Comparison of ENCODE assay signal across 1 cellular context in the genomic region with DNA sequence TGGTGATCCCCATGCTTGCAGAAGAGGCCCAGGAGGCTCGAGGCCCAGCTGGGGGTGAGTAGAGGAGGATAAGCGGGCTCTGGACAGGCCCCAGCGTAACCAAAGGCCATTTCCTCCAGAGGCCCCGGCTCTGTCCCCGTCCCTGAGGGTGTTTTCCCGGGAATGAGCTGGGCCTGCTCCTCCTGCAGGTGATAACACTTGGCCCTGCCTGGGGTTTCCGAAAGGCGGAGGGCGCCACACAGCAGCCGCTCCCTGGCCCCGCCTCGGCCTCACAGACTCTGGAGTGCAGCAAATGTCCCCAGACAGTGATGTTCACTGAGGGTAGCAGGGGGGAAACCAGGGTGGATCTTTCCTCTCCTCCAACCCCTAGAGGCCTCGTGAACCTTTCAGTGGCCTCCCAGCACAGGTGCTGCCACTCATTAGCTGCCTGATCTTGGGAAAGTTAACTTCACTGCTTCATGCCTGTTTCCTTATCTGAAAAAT.
TF ChIP-seq lines count a peak whose summit lies in the region.

No MANE protein-coding gene starts in this region.

TF ChIP-seq in GM12878, 131 proteins besides CTCF, POLR2A, EP300 and RAD21 (continued from another document and continues in another):
- TF ChIP-seq REST (IDR thresholded peaks at IDR 0.05; ENCODE audit: low read depth, low read length) (no peak), CREM (IDR thresholded peaks at IDR 0.05; ENCODE audit: low read depth) (no peak), TARDBP (IDR thresholded peaks at IDR 0.05; ENCODE audit: borderline replicate concordance) (no peak), LARP7 (IDR thresholded peaks at IDR 0.05) (no peak), HCFC1 (IDR thresholded peaks at IDR 0.05; ENCODE audit: low read length) (no peak), CREB1 (IDR thresholded peaks at IDR 0.05; ENCODE audit: low read depth) (no peak), RB1 (IDR thresholded peaks at IDR 0.05; ENCODE audit: borderline replicate concordance) (peak; percentile 55; the same call in 1 of the 2 replicates), SP1 (IDR thresholded peaks at IDR 0.05; ENCODE audit: low read depth, low read length) (no peak), MYC (IDR thresholded peaks at IDR 0.05; ENCODE audit: insufficient read depth, insufficient read length, insufficient replicate concordance, low read length, severe bottlenecking) (no peak), E2F4 (IDR thresholded peaks at IDR 0.05; ENCODE audit: low read depth, low read length) (no peak), RBBP5 (conservative IDR thresholded peaks at IDR 0.05) (no peak), YBX1 (IDR thresholded peaks at IDR 0.05) (no peak), MEF2B (IDR thresholded peaks at IDR 0.05; ENCODE audit: partially characterized antibody, poor library complexity, severe bottlenecking) (peak; percentile 51), JUNB (IDR thresholded peaks at IDR 0.05) (no peak), JUND (IDR thresholded peaks at IDR 0.05; ENCODE audit: low read depth, low read length) (no peak), NFYA (IDR thresholded peaks at IDR 0.05; ENCODE audit: borderline replicate concordance, low read depth, low read length) (no peak), CUX1 (IDR thresholded peaks at IDR 0.05; ENCODE audit: insufficient replicate concordance, low read depth, low read length) (no peak), EED (IDR thresholded peaks at IDR 0.05; ENCODE audit: low read depth) (peak; percentile 10; the same call in 1 of the 2 replicates), SMARCA5 (IDR thresholded peaks at IDR 0.05) (no peak; the same call in 1 of the 2 replicates), CEBPB (IDR thresholded peaks at IDR 0.05; ENCODE audit: borderline replicate concordance in 1 of 2, low read depth in 2 of 2, low read length in 2 of 2) (0 out of 4 replicates have a peak, but pooled peaks of 1 of the 2 experiments have one; percentile 1), EZH2 (IDR thresholded peaks at IDR 0.05; ENCODE audit: borderline replicate concordance, control insufficient read depth, low read depth, low read length) (no peak), DPF2 (IDR thresholded peaks at IDR 0.05) (no peak), NRF1 (conservative IDR thresholded peaks at IDR 0.05; ENCODE audit: low read depth, low read length) (no peak), SMC3 (IDR thresholded peaks at IDR 0.05; ENCODE audit: borderline replicate concordance, low read length) (no peak), ATF2 (IDR thresholded peaks at IDR 0.05; ENCODE audit: low read length) (no peak), SUPT20H (IDR thresholded peaks at IDR 0.05; ENCODE audit: borderline replicate concordance, control insufficient read depth, low read depth, low read length) (no peak), CHD2 (IDR thresholded peaks at IDR 0.05; ENCODE audit: borderline replicate concordance, low read depth, low read length) (no peak), PRDM15 (CRISPR knock-in tag; IDR thresholded peaks at IDR 0.05) (no peak), PML (IDR thresholded peaks at IDR 0.05; ENCODE audit: low read length) (no peak), BCL11A (IDR thresholded peaks at IDR 0.05; ENCODE audit: low read depth, low read length) (no peak)
- TF ChIP-seq, protein P1, sequence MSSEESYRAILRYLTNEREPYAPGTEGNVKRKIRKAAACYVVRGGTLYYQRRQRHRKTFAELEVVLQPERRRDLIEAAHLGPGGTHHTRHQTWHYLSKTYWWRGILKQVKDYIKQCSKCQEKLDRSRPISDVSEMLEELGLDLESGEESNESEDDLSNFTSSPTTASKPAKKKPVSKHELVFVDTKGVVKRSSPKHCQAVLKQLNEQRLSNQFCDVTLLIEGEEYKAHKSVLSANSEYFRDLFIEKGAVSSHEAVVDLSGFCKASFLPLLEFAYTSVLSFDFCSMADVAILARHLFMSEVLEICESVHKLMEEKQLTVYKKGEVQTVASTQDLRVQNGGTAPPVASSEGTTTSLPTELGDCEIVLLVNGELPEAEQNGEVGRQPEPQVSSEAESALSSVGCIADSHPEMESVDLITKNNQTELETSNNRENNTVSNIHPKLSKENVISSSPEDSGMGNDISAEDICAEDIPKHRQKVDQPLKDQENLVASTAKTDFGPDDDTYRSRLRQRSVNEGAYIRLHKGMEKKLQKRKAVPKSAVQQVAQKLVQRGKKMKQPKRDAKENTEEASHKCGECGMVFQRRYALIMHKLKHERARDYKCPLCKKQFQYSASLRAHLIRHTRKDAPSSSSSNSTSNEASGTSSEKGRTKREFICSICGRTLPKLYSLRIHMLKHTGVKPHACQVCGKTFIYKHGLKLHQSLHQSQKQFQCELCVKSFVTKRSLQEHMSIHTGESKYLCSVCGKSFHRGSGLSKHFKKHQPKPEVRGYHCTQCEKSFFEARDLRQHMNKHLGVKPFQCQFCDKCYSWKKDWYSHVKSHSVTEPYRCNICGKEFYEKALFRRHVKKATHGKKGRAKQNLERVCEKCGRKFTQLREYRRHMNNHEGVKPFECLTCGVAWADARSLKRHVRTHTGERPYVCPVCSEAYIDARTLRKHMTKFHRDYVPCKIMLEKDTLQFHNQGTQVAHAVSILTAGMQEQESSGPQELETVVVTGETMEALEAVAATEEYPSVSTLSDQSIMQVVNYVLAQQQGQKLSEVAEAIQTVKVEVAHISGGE (CRISPR knock-in tag; IDR thresholded peaks at IDR 0.05) = no peak
- TF ChIP-seq, protein P2, sequence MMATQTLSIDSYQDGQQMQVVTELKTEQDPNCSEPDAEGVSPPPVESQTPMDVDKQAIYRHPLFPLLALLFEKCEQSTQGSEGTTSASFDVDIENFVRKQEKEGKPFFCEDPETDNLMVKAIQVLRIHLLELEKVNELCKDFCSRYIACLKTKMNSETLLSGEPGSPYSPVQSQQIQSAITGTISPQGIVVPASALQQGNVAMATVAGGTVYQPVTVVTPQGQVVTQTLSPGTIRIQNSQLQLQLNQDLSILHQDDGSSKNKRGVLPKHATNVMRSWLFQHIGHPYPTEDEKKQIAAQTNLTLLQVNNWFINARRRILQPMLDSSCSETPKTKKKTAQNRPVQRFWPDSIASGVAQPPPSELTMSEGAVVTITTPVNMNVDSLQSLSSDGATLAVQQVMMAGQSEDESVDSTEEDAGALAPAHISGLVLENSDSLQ (IDR thresholded peaks at IDR 0.05) = peak; percentile 86
- TF ChIP-seq, protein P3, sequence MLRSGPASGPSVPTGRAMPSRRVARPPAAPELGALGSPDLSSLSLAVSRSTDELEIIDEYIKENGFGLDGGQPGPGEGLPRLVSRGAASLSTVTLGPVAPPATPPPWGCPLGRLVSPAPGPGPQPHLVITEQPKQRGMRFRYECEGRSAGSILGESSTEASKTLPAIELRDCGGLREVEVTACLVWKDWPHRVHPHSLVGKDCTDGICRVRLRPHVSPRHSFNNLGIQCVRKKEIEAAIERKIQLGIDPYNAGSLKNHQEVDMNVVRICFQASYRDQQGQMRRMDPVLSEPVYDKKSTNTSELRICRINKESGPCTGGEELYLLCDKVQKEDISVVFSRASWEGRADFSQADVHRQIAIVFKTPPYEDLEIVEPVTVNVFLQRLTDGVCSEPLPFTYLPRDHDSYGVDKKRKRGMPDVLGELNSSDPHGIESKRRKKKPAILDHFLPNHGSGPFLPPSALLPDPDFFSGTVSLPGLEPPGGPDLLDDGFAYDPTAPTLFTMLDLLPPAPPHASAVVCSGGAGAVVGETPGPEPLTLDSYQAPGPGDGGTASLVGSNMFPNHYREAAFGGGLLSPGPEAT (IDR thresholded peaks at IDR 0.05; ENCODE audit: low read depth) = no peak
